9 cellular contexts compared by ENCODE assay signal in genomic region chr5:33840927-33841547, GRCh38. TPM values are rescaled to one million over a fixed set of nuclear protein-coding genes. Genes with fewer than 3 reads are reported as not detected.
DNase-seq lines count a peak whose midpoint lies in the region; ATAC-seq lines count a peak whose summit lies in the region.
"Had no signal": no experiment of that assay in that cellular context is flagged by ENCODE, and none has a peak within 500 bp of the region (broad histone marks: within the 10 kb centered on the region; RNA-seq: fewer than 3 reads in every experiment).

No MANE protein-coding gene starts in this region.

- H3K4me1 ChIP-seq in CD4-positive, alpha-beta memory T cell (ENCODE audit: insufficient read depth, low read length) = peaks cover 20% of the 10 kb centered on the region

- POLR2A ChIA-PET in CD4-positive, alpha-beta memory T cell (lab: Charles Lee; ENCODE audit: partially characterized antibody) = no interaction called here

- peak in 1 of 5 donors; percentile 4 for DNase-seq in CD4-positive, alpha-beta memory T cell
- DNase-seq in Kasumi-1 (lab: John Stamatoyannopoulos, UW) (peak; percentile 7 to 38), SIG-M5 treated with dmso at 0.1 percent for 504 hours (lab: John Stamatoyannopoulos, UW; ENCODE audit: unreplicated experiment) (no peak), mucosa of gallbladder (ENCODE audit: low spot score) (no peak), COR-L47 (lab: John Stamatoyannopoulos, UW) (no peak), AG08395 (ENCODE audit: low spot score) (no peak)
- DNase-seq: SK-N-SH had no signal

- H3K27ac ChIP-seq in CD4-positive, alpha-beta memory T cell (ENCODE audit: low read depth, low read length) = no peak overlapping the region

- peaks cover 12 to 16% (median 15%) of the 10 kb centered on the region in 4 donors for H3K4me1 Mint-ChIP-seq in CD4-positive, alpha-beta memory T cell

- H3K4me3 Mint-ChIP-seq in CD4-positive, alpha-beta memory T cell = peak overlapping the region in 6 of 8 donors; percentile 37 to 64 (median 57)

- H3K4me3 ChIP-seq in CD4-positive, alpha-beta memory T cell (ENCODE audit: low read length in 2 of 2) = no peak overlapping the region

- H3K9me3 Mint-ChIP-seq in CD4-positive, alpha-beta memory T cell = peaks cover 0 to 16% (median 7%) of the 10 kb centered on the region in 8 donors

- H3K9me3 ChIP-seq in CD4-positive, alpha-beta memory T cell (ENCODE audit: control insufficient read depth in 1 of 2, low read length in 2 of 2) = no peaks in the 10 kb centered on the region
- H3K9me3 ChIP-seq: SK-N-SH had no signal

- H3K27me3 ChIP-seq in CD4-positive, alpha-beta memory T cell (ENCODE audit: insufficient read depth, low read length) = no peaks in the 10 kb centered on the region

- H3K36me3 ChIP-seq in CD4-positive, alpha-beta memory T cell (ENCODE audit: insufficient read depth, low read length) = no peaks in the 10 kb centered on the region

- ATAC-seq in GM19023 (IDR thresholded peaks at IDR 0.05; ENCODE audit: unreplicated experiment) = peak; percentile 72
- peak; percentile 74 for ATAC-seq in HG02763 (IDR thresholded peaks at IDR 0.05; ENCODE audit: unreplicated experiment)

- intact Hi-C loops in CD4-positive, alpha-beta memory T cell (cut with micrococcal nuclease) = no loop called here

- no peaks in the 10 kb centered on the region for H3K27me3 Mint-ChIP-seq in CD4-positive, alpha-beta memory T cell

- peaks cover 0 to 2% of the 10 kb centered on the region in 2 donors for H3K36me3 Mint-ChIP-seq in CD4-positive, alpha-beta memory T cell

- CTCF ChIA-PET in CD4-positive, alpha-beta memory T cell (lab: Charles Lee; ENCODE audit: partially characterized antibody) = no interaction called here

- peak overlapping the region in 6 of 7 donors; percentile 1 to 81 (median 55) for H3K27ac Mint-ChIP-seq in CD4-positive, alpha-beta memory T cell

RNA-seq across cellular contexts. Expression of gene ADAMTS12, which starts 50.8 kb away (rescaled TPM):
- under 1 TPM in 1 of 2 experiments, not detected in 1; 0.17 TPM for total RNA-seq in CD4-positive, alpha-beta memory T cell
- not detected for polyA plus RNA-seq in CD4-positive, alpha-beta memory T cell
- total RNA-seq in mucosa of gallbladder = 2.2 TPM

Comparison
In these comparisons a context has a peak if more than half of its experiments do, and no peak if none do; other contexts are left out.
1. DNase-seq: peak in Kasumi-1 (2 of 2); none in SIG-M5 treated with dmso at 0.1 percent for 504 hours (single experiment), mucosa of gallbladder (single experiment), COR-L47 (single experiment) and AG08395 (single experiment).